Comparison of ENCODE assay signal across 17 cellular contexts in genomic region chr6:143556529-143556928, GRCh38. TPM values are rescaled to one million over a fixed set of nuclear protein-coding genes. Genes with fewer than 3 reads are reported as not detected.
DNase-seq lines count a peak whose midpoint lies in the region; ATAC-seq, FAIRE-seq and TF ChIP-seq lines count a peak whose summit lies in the region.
"Had no signal": no experiment of that assay in that cellular context is flagged by ENCODE, and none has a peak within 500 bp of the region (broad histone marks: within the 10 kb centered on the region; RNA-seq: fewer than 3 reads in every experiment).

No MANE protein-coding gene starts in this region.

- peaks cover 4% of the 10 kb centered on the region for H3K27me3 Mint-ChIP-seq in CD4-positive, CD25-positive, alpha-beta regulatory T cell
- H3K27me3 Mint-ChIP-seq: stimulated activated naive CD8-positive, alpha-beta T cell treated with anti-CD3 and anti-CD28 coated beads, Interleukin-15, amount 100 ng/mL, for 72 hours had no signal

- no peak for DNase-seq in CD4-positive, CD25-positive, alpha-beta regulatory T cell
- DNase-seq in HT1080 (ENCODE audit: low read depth) = peak; percentile 79
- DNase-seq in astrocyte of the spinal cord (ENCODE audit: low read depth, low spot score) = peak; percentile 97
- DNase-seq in mesendoderm = peak; percentile 87
- DNase-seq in SW 1271 (lab: John Stamatoyannopoulos, UW) = no peak
- no peak for DNase-seq in effector memory CD4-positive, alpha-beta T cell
- no peak for DNase-seq in pancreas
- DNase-seq: caudate nucleus; NCI-H1092; NCI-H82; nucleus accumbens; SHP77 treated with DMSO at 0.1 percent for 48 hours; stimulated activated naive CD8-positive, alpha-beta T cell treated with anti-CD3 and anti-CD28 coated beads, Interleukin-15, amount 100 ng/mL, for 72 hours had no signal

- no CpG with 5 or more reads among the region's 6 CpGs for WGBS in mesendoderm (ENCODE audit: extremely low coverage, insufficient coverage, low lambda C conversion rate)
- 90 to 91% methylated on average over 6 of the region's 6 CpGs for WGBS in pancreas, 2 donors

- FAIRE-seq in pancreas (lab: Jason Lieb, UNC) = no peak
- FAIRE-seq: GM12878 had no signal

- H3K27ac Mint-ChIP-seq in CD4-positive, CD25-positive, alpha-beta regulatory T cell = peak overlapping the region; percentile 15 to 39 (median 19)
- H3K27ac Mint-ChIP-seq: stimulated activated naive CD8-positive, alpha-beta T cell treated with anti-CD3 and anti-CD28 coated beads, Interleukin-15, amount 100 ng/mL, for 72 hours had no signal

- in situ Hi-C loops in astrocyte of the spinal cord (cut with HindIII; ENCODE audit: low sequenced_read_pairs) = no loop called here

- no peak overlapping the region for H2BK120ac ChIP-seq in mesendoderm (ENCODE audit: low read depth, low read length)

- peaks cover 9% of the 10 kb centered on the region for H3K36me3 Mint-ChIP-seq in CD4-positive, CD25-positive, alpha-beta regulatory T cell

- no peaks in the 10 kb centered on the region for H3K79me1 ChIP-seq in mesendoderm (ENCODE audit: low read length)

- H3K9me3 Mint-ChIP-seq in CD4-positive, CD25-positive, alpha-beta regulatory T cell = peaks cover 0 to 2% (median 0%) of the 10 kb centered on the region in 7 donors
- H3K9me3 Mint-ChIP-seq: stimulated activated naive CD8-positive, alpha-beta T cell treated with anti-CD3 and anti-CD28 coated beads, Interleukin-15, amount 100 ng/mL, for 72 hours had no signal

- ATAC-seq in CD4-positive, CD25-positive, alpha-beta regulatory T cell (ENCODE audit: low read depth in 2 of 2) = no peak
- no peak for ATAC-seq in pancreas
- ATAC-seq in HG03196 (IDR thresholded peaks at IDR 0.05; ENCODE audit: unreplicated experiment) = no peak
- ATAC-seq: activated CD4-positive, CD25-positive, alpha-beta regulatory T cell treated with anti-CD3 and anti-CD28 coated beads, Interleukin-2, amount 50 U/mL, for 24 hours; GM12878; stimulated activated naive CD8-positive, alpha-beta T cell treated with anti-CD3 and anti-CD28 coated beads, Interleukin-15, amount 100 ng/mL, for 72 hours had no signal

- no peak overlapping the region for H4K8ac ChIP-seq in mesendoderm (ENCODE audit: low read depth, low read length)

- TF ChIP-seq CTCF in astrocyte of the spinal cord (IDR thresholded peaks at IDR 0.05; ENCODE audit: low read depth, low read length) (no peak), pancreas (IDR thresholded peaks at IDR 0.05) (no peak)

- no peak overlapping the region for H3K23ac ChIP-seq in mesendoderm (ENCODE audit: low read length)

- no peak overlapping the region for H3K56ac ChIP-seq in mesendoderm (ENCODE audit: low read length)

- H3K4me3 Mint-ChIP-seq in CD4-positive, CD25-positive, alpha-beta regulatory T cell = no peak overlapping the region
- H3K4me3 Mint-ChIP-seq: stimulated activated naive CD8-positive, alpha-beta T cell treated with anti-CD3 and anti-CD28 coated beads, Interleukin-15, amount 100 ng/mL, for 72 hours had no signal

- no peaks in the 10 kb centered on the region for H3K27me3 ChIP-seq in CD4-positive, CD25-positive, alpha-beta regulatory T cell (ENCODE audit: control insufficient read depth, insufficient read depth, low read length)
- no peaks in the 10 kb centered on the region for H3K27me3 ChIP-seq in mesendoderm (ENCODE audit: insufficient read depth, low read length, poor library complexity)
- H3K27me3 ChIP-seq in effector memory CD4-positive, alpha-beta T cell (replicated peaks; ENCODE audit: control insufficient read depth, insufficient read depth, low read length, poor library complexity, severe bottlenecking) = no peaks in the 10 kb centered on the region
- no peaks in the 10 kb centered on the region for H3K27me3 ChIP-seq in pancreas

- H2BK5ac ChIP-seq in mesendoderm (ENCODE audit: low read length) = no peak overlapping the region

- no peak overlapping the region for H4K5ac ChIP-seq in mesendoderm (ENCODE audit: low read length)

- intact Hi-C loops in pancreas (cut with DNase I) = no loop called here

- H3K4me1 ChIP-seq in CD4-positive, CD25-positive, alpha-beta regulatory T cell (ENCODE audit: control insufficient read depth, insufficient read depth, low read length, poor library complexity, severe bottlenecking) = peaks cover 24% of the 10 kb centered on the region
- H3K4me1 ChIP-seq in mesendoderm (ENCODE audit: control insufficient read depth, low read depth, low read length) = peaks cover 14% of the 10 kb centered on the region
- peaks cover 13% of the 10 kb centered on the region for H3K4me1 ChIP-seq in effector memory CD4-positive, alpha-beta T cell (ENCODE audit: control insufficient read depth, insufficient read depth, low read length, poor library complexity, severe bottlenecking)
- H3K4me1 ChIP-seq in pancreas = no peaks in the 10 kb centered on the region

- no peak overlapping the region for H3K4ac ChIP-seq in mesendoderm (ENCODE audit: low read depth, low read length)

- no peaks in the 10 kb centered on the region for H3K9me3 ChIP-seq in CD4-positive, CD25-positive, alpha-beta regulatory T cell (ENCODE audit: control insufficient read depth in 2 of 2, low read length in 2 of 2)
- H3K9me3 ChIP-seq in effector memory CD4-positive, alpha-beta T cell (ENCODE audit: control insufficient read depth, low read length) = no peaks in the 10 kb centered on the region
- H3K9me3 ChIP-seq in pancreas = no peaks in the 10 kb centered on the region

- H3K4me1 Mint-ChIP-seq in CD4-positive, CD25-positive, alpha-beta regulatory T cell = peaks cover 47 to 76% (median 62%) of the 10 kb centered on the region in 4 donors

- no peak overlapping the region for H3K9ac ChIP-seq in mesendoderm (ENCODE audit: low read length)

- no peak overlapping the region for H3K27ac ChIP-seq in CD4-positive, CD25-positive, alpha-beta regulatory T cell (ENCODE audit: insufficient read depth, low read length, poor library complexity, severe bottlenecking)
- H3K27ac ChIP-seq in mesendoderm (ENCODE audit: low read depth, low read length) = no peak overlapping the region
- H3K27ac ChIP-seq in effector memory CD4-positive, alpha-beta T cell (ENCODE audit: insufficient read depth, low read length, poor library complexity, severe bottlenecking) = no peak overlapping the region
- H3K27ac ChIP-seq in pancreas = no peak overlapping the region
- H3K27ac ChIP-seq: HL-60 had no signal

- H3K79me2 ChIP-seq in mesendoderm (ENCODE audit: control insufficient read depth, insufficient read depth, low read length) = no peaks in the 10 kb centered on the region

- H3K18ac ChIP-seq in mesendoderm (ENCODE audit: low read length) = peak overlapping the region; percentile 42

- H3K4me2 ChIP-seq in mesendoderm (ENCODE audit: low read length) = no peak overlapping the region

- peaks cover 7% of the 10 kb centered on the region for H3K36me3 ChIP-seq in CD4-positive, CD25-positive, alpha-beta regulatory T cell (ENCODE audit: control insufficient read depth, insufficient read depth, low read length)
- H3K36me3 ChIP-seq in mesendoderm (ENCODE audit: control insufficient read depth, insufficient read depth, low read length) (no peaks in the 10 kb centered on the region), pancreas (no peaks in the 10 kb centered on the region)
- H3K36me3 ChIP-seq in effector memory CD4-positive, alpha-beta T cell (ENCODE audit: control insufficient read depth, insufficient read depth, low read length) = no peaks in the 10 kb centered on the region

- no peak overlapping the region for H3K4me3 ChIP-seq in CD4-positive, CD25-positive, alpha-beta regulatory T cell (ENCODE audit: low read depth, low read length)
- no peak overlapping the region for H3K4me3 ChIP-seq in astrocyte of the spinal cord (ENCODE audit: low read depth, low read length)
- no peak overlapping the region for H3K4me3 ChIP-seq in mesendoderm (ENCODE audit: low read length)
- H3K4me3 ChIP-seq in effector memory CD4-positive, alpha-beta T cell (ENCODE audit: insufficient read depth, low read depth, low read length, poor library complexity, severe bottlenecking) = no peak overlapping the region
- H3K4me3 ChIP-seq in pancreas = no peak overlapping the region
- H3K4me3 ChIP-seq: GM12878 had no signal

- H2AK5ac ChIP-seq in mesendoderm (ENCODE audit: low read length) = no peak overlapping the region

- no peak overlapping the region for H2BK15ac ChIP-seq in mesendoderm (replicated peaks; ENCODE audit: low read depth)

RNA-seq across cellular contexts. Expression of gene FUCA2, which starts 45.0 kb away (rescaled TPM):
- 6.1 TPM for total RNA-seq in CD4-positive, CD25-positive, alpha-beta regulatory T cell
- polyA plus RNA-seq in CD4-positive, CD25-positive, alpha-beta regulatory T cell = 10 to 100 TPM; 14.1 to 23.6 (median 22.2) TPM
- 38.8 and 55.1 TPM in 2 replicates for total RNA-seq in HT1080 (2014; rRNA removed; shearing (Covaris generic))
- polyA plus RNA-seq in HT1080 (2015; cell fraction: cytosol; rRNA removed) = 49.9 and 57.2 TPM in 2 replicates
- polyA plus RNA-seq in HT1080 (2015; cell fraction: nucleus; rRNA removed) = 56.3 and 57.9 TPM in 2 replicates
- polyA plus RNA-seq in mesendoderm (2013, experiment 1 of 2) = 29.0 TPM
- polyA plus RNA-seq in mesendoderm (2013, experiment 2 of 2) = 30.0 TPM
- total RNA-seq in pancreas = 10 to 100 TPM; 21.0 to 36.7 (median 29.3) TPM
- polyA plus RNA-seq in pancreas = 10 to 100 TPM; 16.2 to 26.9 TPM

Comparison
In these comparisons a context has a peak if more than half of its experiments do, and no peak if none do; other contexts are left out.
1. DNase-seq: peak in HT1080 (single experiment), astrocyte of the spinal cord (single experiment) and mesendoderm (single experiment); none in CD4-positive, CD25-positive, alpha-beta regulatory T cell (0 of 3), SW 1271 (0 of 2), effector memory CD4-positive, alpha-beta T cell (0 of 3) and pancreas (0 of 6).